Comparison of ENCODE assay signal across 22 cellular contexts in the genomic region with DNA sequence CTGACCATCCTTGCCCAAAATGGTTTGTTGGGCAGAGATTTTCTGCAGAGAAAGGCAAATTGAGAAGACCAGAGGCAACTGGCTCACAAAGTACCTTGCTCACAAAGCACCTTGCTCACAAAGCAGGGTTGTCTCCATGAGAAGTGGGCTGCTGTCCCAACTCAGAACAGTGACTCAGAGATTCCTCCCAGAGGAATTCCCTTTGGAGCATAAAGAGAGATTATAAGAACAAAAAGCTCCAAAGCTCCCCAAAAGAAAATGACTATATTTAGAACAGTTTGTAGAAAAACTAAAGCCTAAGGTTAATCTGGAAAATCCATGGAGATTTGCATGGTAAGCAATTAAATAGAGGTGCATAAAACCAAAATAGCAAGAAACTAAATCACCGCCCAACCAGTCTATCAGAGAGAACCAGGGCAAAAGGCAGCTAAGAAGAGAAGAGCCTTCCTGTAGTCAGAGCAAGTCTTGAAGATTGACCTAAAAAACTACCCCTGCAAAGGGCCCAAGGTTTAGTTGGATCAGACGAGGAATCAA.
"Had no signal": no experiment of that assay in that cellular context is flagged by ENCODE, and none has a peak within 500 bp of the region (broad histone marks: within the 10 kb centered on the region; RNA-seq: fewer than 3 reads in every experiment).

No MANE protein-coding gene starts in this region.

- DNase-seq: activated CD4-positive, alpha-beta T cell treated with anti-CD3 and anti-CD28 coated beads, Interleukin-2, amount 10 ng/mL, durations not matched to agents 24 days and 14 days; activated CD8-positive, alpha-beta memory T cell treated with anti-CD3 and anti-CD28 coated beads, Interleukin-2, amount 50 U/mL, for 4 hours; activated effector memory CD4-positive, alpha-beta T cell treated with Interleukin-2 at 50 U/mL for 16 hours; activated naive CD4-positive, alpha-beta T cell treated with anti-CD3 and anti-CD28 coated beads, Interleukin-2, amount 50 U/mL, for 16 hours; activated T-cell treated with anti-CD3 and anti-CD28 coated beads, Interleukin-2, amount 50 U/mL, for 4 hours; aorta; effector CD8-positive, alpha-beta T cell; foreskin keratinocyte; hippocampal formation; islet precursor cell; lower lobe of right lung; midbrain; nephron progenitor cell; retina; T-helper 1 cell; T1000; trophoblast cell had no signal

- H3K4me1 ChIP-seq: lower lobe of right lung, suprapubic skin, vagina had no signal

- H3K4me3 Mint-ChIP-seq: activated CD4-positive, alpha-beta T cell treated with anti-CD3 and anti-CD28 coated beads, Interleukin-2, amount 10 ng/mL, durations not matched to agents 24 days and 14 days; activated T-cell treated with anti-CD3 and anti-CD28 coated beads, Interleukin-2, amount 50 U/mL, for 4 hours; dendritic cell treated with granulocyte-macrophage colony-stimulating factor and Interleukin-4, amounts not matched to agents 40 ng/mL and 50 ng/mL, for 4 days; nephron progenitor cell; stimulated activated naive CD8-positive, alpha-beta T cell treated with anti-CD3 and anti-CD28 coated beads, Interleukin-15, Interleukin-2, amounts not matched to agents 100 ng/mL and 50 ng/mL, for 24 hours had no signal

- H3K9me3 ChIP-seq: lower lobe of right lung, suprapubic skin, vagina had no signal

- H3K27me3 ChIP-seq: foreskin keratinocyte, suprapubic skin, vagina had no signal

- ATAC-seq: activated T-cell treated with anti-CD3 and anti-CD28 coated beads, Interleukin-2, amount 50 U/mL, for 4 hours; esophagus mucosa; foreskin keratinocyte; lower lobe of right lung had no signal

- H3K36me3 ChIP-seq: lower lobe of right lung, suprapubic skin, vagina had no signal

- H3K4me3 ChIP-seq: lower lobe of right lung, suprapubic skin, vagina had no signal

- H3K27me3 Mint-ChIP-seq: activated CD4-positive, alpha-beta T cell treated with anti-CD3 and anti-CD28 coated beads, Interleukin-2, amount 10 ng/mL, durations not matched to agents 24 days and 14 days; dendritic cell treated with granulocyte-macrophage colony-stimulating factor and Interleukin-4, amounts not matched to agents 40 ng/mL and 50 ng/mL, for 4 days; stimulated activated naive CD8-positive, alpha-beta T cell treated with anti-CD3 and anti-CD28 coated beads, Interleukin-15, Interleukin-2, amounts not matched to agents 100 ng/mL and 50 ng/mL, for 24 hours had no signal

- H3K27ac Mint-ChIP-seq: activated CD4-positive, alpha-beta T cell treated with anti-CD3 and anti-CD28 coated beads, Interleukin-2, amount 10 ng/mL, durations not matched to agents 24 days and 14 days; dendritic cell treated with granulocyte-macrophage colony-stimulating factor and Interleukin-4, amounts not matched to agents 40 ng/mL and 50 ng/mL, for 4 days; nephron progenitor cell; stimulated activated naive CD8-positive, alpha-beta T cell treated with anti-CD3 and anti-CD28 coated beads, Interleukin-15, Interleukin-2, amounts not matched to agents 100 ng/mL and 50 ng/mL, for 24 hours had no signal

- H3K4me1 Mint-ChIP-seq: activated CD4-positive, alpha-beta T cell treated with anti-CD3 and anti-CD28 coated beads, Interleukin-2, amount 10 ng/mL, durations not matched to agents 24 days and 14 days; nephron progenitor cell had no signal

- H3K9me3 Mint-ChIP-seq: nephron progenitor cell had no signal
